8 cellular contexts compared by ENCODE assay signal in genomic region chr6:69584913-69585729, GRCh38.
DNase-seq lines count a peak whose midpoint lies in the region; ATAC-seq and TF ChIP-seq lines count a peak whose summit lies in the region.

No MANE protein-coding gene starts in this region.

- H3K27ac ChIP-seq in angular gyrus (ENCODE audit: low read depth, low read length) (peak overlapping the region; percentile 30), PC-3 (ENCODE audit: low read length) (no peak overlapping the region)

- H3K9me3 ChIP-seq in PC-3 (ENCODE audit: low read length): no peaks in the 10 kb centered on the region

- CTCF ChIA-PET in GM10248 (lab: Yijun Ruan, JAX): interaction anchor here (1.1 to 1.9 kb wide), 3 partner anchors 9 to 523 kb away, joined by 3 to 5 read pairs (median 4); no protein-coding TSS in a partner anchor
- CTCF ChIA-PET in PC-3 (lab: Charles Lee): no interaction called here

- ATAC-seq in GM19455 (IDR thresholded peaks at IDR 0.05; ENCODE audit: unreplicated experiment) (peak; percentile 91), HG03457 (IDR thresholded peaks at IDR 0.05; ENCODE audit: unreplicated experiment) (peak; percentile 96), PC-3 (no peak)
- no peak for ATAC-seq in activated CD4-positive, CD25-positive, alpha-beta regulatory T cell treated with anti-CD3 and anti-CD28 coated beads, Interleukin-2, amount 50 U/mL, for 24 hours

- no peaks in the 10 kb centered on the region for H3F3A ChIP-seq in PC-3 (ENCODE audit: low read length, unreplicated experiment)

- H4K20me1 ChIP-seq in PC-3 (ENCODE audit: low read length): no peaks in the 10 kb centered on the region

- no peak overlapping the region for H3K4me3 ChIP-seq in PC-3 (ENCODE audit: low read length)

- H3K9me2 ChIP-seq in PC-3 (replicated peaks; ENCODE audit: low read length): no peaks in the 10 kb centered on the region

- H3K9ac ChIP-seq in PC-3 (ENCODE audit: low read length): no peak overlapping the region

- TF ChIP-seq CTCF in GM10248 (IDR thresholded peaks at IDR 0.05; ENCODE audit: control extremely low read depth, extremely low read depth, low read depth, missing control alignments): no peak
- TF ChIP-seq CTCF in PC-3 (conservative IDR thresholded peaks at IDR 0.05; ENCODE audit: low read depth, low read length): no peak

- no peaks in the 10 kb centered on the region for H3K36me3 ChIP-seq in PC-3 (ENCODE audit: low read depth, low read length)

- BruUV-seq in PC-3 (replicated peaks; lab: Mats Ljungman, UMichigan): no TSS peak

- POLR2A ChIA-PET in GM10248 (lab: Yijun Ruan, JAX) (interaction anchor here (0.6 kb wide), 1 partner anchor 1273 kb away, joined by 3 read pairs; no protein-coding TSS in a partner anchor), PC-3 (lab: Charles Lee; ENCODE audit: unreplicated experiment) (no interaction called here)

- DNase-seq in GM10248 (ENCODE audit: extremely low spot score) (peak; percentile 35), OCI-M2 (lab: John Stamatoyannopoulos, UW; ENCODE audit: unreplicated experiment) (no peak), PC-3 (no peak)
- DNase-seq in stimulated activated CD4-positive, alpha-beta T cell treated with anti-CD3 and anti-CD28 coated beads, Interleukin-2, amount 100 ng/mL, for 48 hours: no peak

- H3K27me3 ChIP-seq in PC-3 (ENCODE audit: low read length): 0 out of 2 replicates have a peak, but pooled peaks cover 9% of the 10 kb centered on the region

- H2AFZ ChIP-seq in PC-3 (ENCODE audit: low read length): no peak overlapping the region

- no peaks in the 10 kb centered on the region for H3K4me1 ChIP-seq in PC-3 (ENCODE audit: insufficient read depth, low read length)

- intact Hi-C loops in PC-3 (cut with micrococcal nuclease): no loop called here

- H3K79me2 ChIP-seq in PC-3 (ENCODE audit: low read length): no peaks in the 10 kb centered on the region

- H3K4me2 ChIP-seq in PC-3 (ENCODE audit: low read length): no peak overlapping the region

Comparison
In these comparisons a context has a peak if more than half of its experiments do, and no peak if none do; other contexts are left out.
1. ATAC-seq: peak in GM19455 (single experiment) and HG03457 (single experiment); none in activated CD4-positive, CD25-positive, alpha-beta regulatory T cell treated with anti-CD3 and anti-CD28 coated beads, Interleukin-2, amount 50 U/mL, for 24 hours (0 of 2) and PC-3 (single experiment).